In genomic region chr11:23509821-23510220, GRCh38 we compare ENCODE assay signal across 27 cellular contexts.
"Had no signal": no experiment of that assay in that cellular context is flagged by ENCODE, and none has a peak within 500 bp of the region (broad histone marks: within the 10 kb centered on the region; RNA-seq: fewer than 3 reads in every experiment).

No MANE protein-coding gene starts in this region.

- DNase-seq: colonic mucosa; cortex of kidney; dermis blood vessel endothelial cell; dorsolateral prefrontal cortex; effector CD4-positive, alpha-beta T cell; effector CD8-positive, alpha-beta T cell; effector memory CD4-positive, alpha-beta T cell; effector memory CD8-positive, alpha-beta T cell; endodermal cell; erythroblast; esophagus squamous epithelium; foreskin melanocyte; gastrocnemius medialis; glutamatergic neuron; head of caudate nucleus; heart left ventricle; heart right ventricle had no signal

- H3K27me3 ChIP-seq: colonic mucosa, dorsolateral prefrontal cortex, esophagus muscularis mucosa, esophagus squamous epithelium, foreskin keratinocyte, gastrocnemius medialis, gastroesophageal sphincter, heart right ventricle had no signal

- H3K27ac ChIP-seq: colonic mucosa, coronary artery, dorsolateral prefrontal cortex, epithelial cell of prostate, esophagus muscularis mucosa, esophagus squamous epithelium, foreskin keratinocyte, gastrocnemius medialis, gastroesophageal sphincter, heart left ventricle, heart right ventricle had no signal

- ATAC-seq: effector memory CD8-positive, alpha-beta T cell; esophagus mucosa; gastrocnemius medialis; gastroesophageal sphincter; heart left ventricle; heart right ventricle had no signal

- H3K9me3 ChIP-seq: colonic mucosa, esophagus muscularis mucosa, esophagus squamous epithelium, gastrocnemius medialis, gastroesophageal sphincter, heart left ventricle, heart right ventricle had no signal

- H3K36me3 ChIP-seq: colonic mucosa, esophagus muscularis mucosa, esophagus squamous epithelium, gastrocnemius medialis, gastroesophageal sphincter, heart left ventricle, heart right ventricle had no signal

- FAIRE-seq: colon, endometrium, endothelial cell of umbilical vein, frontal cortex had no signal

- H3K4me3 ChIP-seq: colonic mucosa, coronary artery, dorsolateral prefrontal cortex, esophagus muscularis mucosa, esophagus squamous epithelium, gastrocnemius medialis, gastroesophageal sphincter, heart left ventricle, heart right ventricle had no signal

- H3K4me1 ChIP-seq: colonic mucosa, esophagus muscularis mucosa, esophagus squamous epithelium, foreskin keratinocyte, gastrocnemius medialis, gastroesophageal sphincter, heart left ventricle, heart right ventricle had no signal
